In genomic region chr15:95953032-95953431, GRCh38 we compare ENCODE assay signal across 24 cellular contexts.
A peak's percentile ranks its signal among the peaks of the same experiment; 100 is the strongest.
DNase-seq lines count a peak whose midpoint lies in the region; ATAC-seq, FAIRE-seq and TF ChIP-seq lines count a peak whose summit lies in the region.
"Had no signal": no experiment of that assay in that cellular context is flagged by ENCODE, and none has a peak within 500 bp of the region (broad histone marks: within the 10 kb centered on the region; RNA-seq: fewer than 3 reads in every experiment).

No MANE protein-coding gene starts in this region.

- CTCF ChIA-PET in K562 (lab: Yijun Ruan, JAX; ENCODE audit: low intra/inter-chr PET ratio): no interaction called here

- H3K9ac ChIP-seq in K562 (ENCODE audit: insufficient read depth in 1 of 2, low read depth in 2 of 2, low read length in 2 of 2): no peak overlapping the region

- peak; percentile 73 for ATAC-seq in K562
- ATAC-seq in foreskin keratinocyte: no peak
- ATAC-seq in HG02884 (IDR thresholded peaks at IDR 0.05; ENCODE audit: unreplicated experiment): no peak
- no peak for ATAC-seq in pancreas
- ATAC-seq: A549 had no signal

- H3K27ac ChIP-seq in K562 (ENCODE audit: extremely low read depth, low read depth, low read length) (no peak overlapping the region; the same call in 2 of the 3 replicates), foreskin keratinocyte (no peak overlapping the region), pancreas (no peak overlapping the region)
- H3K27ac ChIP-seq: A549 had no signal

- H2AFZ ChIP-seq in K562 (ENCODE audit: low read depth, low read length): peak overlapping the region; percentile 48

- peak; percentile 85 for FAIRE-seq in K562 (lab: Jason Lieb, UNC)
- no peak for FAIRE-seq in pancreas (lab: Jason Lieb, UNC)
- FAIRE-seq: A549, GM12891, H54 had no signal

- BruUV-seq in K562 (replicated peaks; lab: Mats Ljungman, UMichigan): no TSS peak

- no peaks in the 10 kb centered on the region for H3K9me1 ChIP-seq in K562 (ENCODE audit: control insufficient read depth, insufficient read depth, low read length)

- H3K4me2 ChIP-seq in K562 (ENCODE audit: insufficient read depth, low read length): 0 out of 2 replicates have a peak overlapping the region, but pooled peaks have one; percentile 6
- H3K4me2 ChIP-seq: A549 had no signal

- H3K79me2 ChIP-seq in K562 (ENCODE audit: control insufficient read depth, insufficient read depth, low read length): no peaks in the 10 kb centered on the region

- no peaks in the 10 kb centered on the region for H3K27me3 ChIP-seq in K562 (ENCODE audit: control insufficient read depth in 2 of 2, insufficient read depth in 2 of 2, low read length in 2 of 2)
- no peaks in the 10 kb centered on the region for H3K27me3 ChIP-seq in foreskin keratinocyte
- no peaks in the 10 kb centered on the region for H3K27me3 ChIP-seq in pancreas

- no peaks in the 10 kb centered on the region for H4K20me1 ChIP-seq in K562 (replicated peaks; ENCODE audit: control insufficient read depth, insufficient read depth, low read length)

- peak; percentile 24 for DNase-seq in Ammon's horn (ENCODE audit: low spot score)
- DNase-seq in Jurkat, Clone E6-1 (ENCODE audit: low read depth, low spot score): peak; percentile 29
- DNase-seq in K562 (ENCODE audit: extremely low read depth in 1 of 4, low spot score in 3 of 4): peak in 2 of 4 experiments; percentile 38 to 47
- DNase-seq in left kidney (ENCODE audit: low read depth, low spot score): peak; percentile 62
- DNase-seq in foreskin keratinocyte: no peak
- DNase-seq in pancreas: no peak
- no peak for DNase-seq in foreskin melanocyte
- DNase-seq: 8988T; ACHN; AML-193; C1 segment of cervical spinal cord; Calu3; CD4-positive, alpha-beta memory T cell; COR-L47; DMS153; EL; GDM1; GOT3; HFFc6 had no signal

- H3K4me3 ChIP-seq in Jurkat, Clone E6-1 (ENCODE audit: low read length): no peak overlapping the region
- H3K4me3 ChIP-seq in K562 (no peak overlapping the region), pancreas (no peak overlapping the region)
- H3K4me3 ChIP-seq: A549, HAP-1 had no signal

- TF ChIP-seq POLR2A in K562 (conservative IDR thresholded peaks at IDR 0.05): no peak

- H3K4me1 ChIP-seq in K562 (replicated peaks in 1 of 2; ENCODE audit: control insufficient read depth in 2 of 2, insufficient read depth in 2 of 2, low read length in 2 of 2) (peaks cover 3 to 6% of the 10 kb centered on the region in 2 experiments; a peak in 3 of 5 replicates), foreskin keratinocyte (no peaks in the 10 kb centered on the region), pancreas (no peaks in the 10 kb centered on the region)
- H3K4me1 ChIP-seq: A549, HAP-1 had no signal

- no peak for TF ChIP-seq CTCF in K562 (IDR thresholded peaks at IDR 0.05 in 2 of 3, conservative IDR thresholded peaks at IDR 0.05 in 1 of 3; ENCODE audit: insufficient read depth in 2 of 3, low read depth in 1 of 3, low read length in 3 of 3)
- TF ChIP-seq CTCF in foreskin keratinocyte (conservative IDR thresholded peaks at IDR 0.05): no peak
- no peak for TF ChIP-seq CTCF in pancreas (IDR thresholded peaks at IDR 0.05)

- peaks cover 2% of the 10 kb centered on the region; the same call in 1 of the 2 replicates for H3K9me3 ChIP-seq in K562 (replicated peaks; ENCODE audit: control insufficient read depth, insufficient read depth, low read depth, low read length)
- H3K9me3 ChIP-seq in pancreas: no peaks in the 10 kb centered on the region
- H3K9me3 ChIP-seq: HAP-1 had no signal

- H3K36me3 ChIP-seq in K562 (ENCODE audit: control insufficient read depth, insufficient read depth, low read length): no peaks in the 10 kb centered on the region
- H3K36me3 ChIP-seq in pancreas: no peaks in the 10 kb centered on the region
- H3K36me3 ChIP-seq: HAP-1 had no signal

- no peak for TF ChIP-seq RAD21 in K562 (CRISPR knock-in tag; conservative IDR thresholded peaks at IDR 0.05 in 1 of 2, IDR thresholded peaks at IDR 0.05 in 1 of 2)

- TF ChIP-seq EP300 in K562 (IDR thresholded peaks at IDR 0.05; ENCODE audit: low read length): no peak

- intact Hi-C loops in K562 (cut with micrococcal nuclease): no loop called here
- intact Hi-C loops in pancreas (cut with DNase I): no loop called here

- 6% methylated on average over 4 of the region's 4 CpGs for WGBS in K562 (ENCODE audit: insufficient coverage, low coverage, missing lambda C conversion rate)
- WGBS in pancreas, 2 donors: 63 to 73% methylated on average over 4 of the region's 4 CpGs

- POLR2A ChIA-PET in K562 (lab: Yijun Ruan, JAX): no interaction called here

- in situ Hi-C loops in K562 (cut with MboI): no loop called here

TF ChIP-seq in K562, 482 proteins besides CTCF, POLR2A, EP300 and RAD21 (continues in another document):
- TF ChIP-seq THRB (CRISPR knock-in tag; conservative IDR thresholded peaks at IDR 0.05): no peak
- TF ChIP-seq PKNOX1 (IDR thresholded peaks at IDR 0.05): no peak
- TF ChIP-seq MNT (conservative IDR thresholded peaks at IDR 0.05): no peak
- no peak for TF ChIP-seq ZNF639 (CRISPR knock-in tag; conservative IDR thresholded peaks at IDR 0.05 in 1 of 2, IDR thresholded peaks at IDR 0.05 in 1 of 2)
- TF ChIP-seq ATF1 (CRISPR knock-in tag; IDR thresholded peaks at IDR 0.05): no peak
- no peak for TF ChIP-seq ATF1 (tag; IDR thresholded peaks at IDR 0.05)
- TF ChIP-seq TAL1 (IDR thresholded peaks at IDR 0.05): peak; percentile 41; the same call in 1 of the 2 replicates
- TF ChIP-seq GABPA (tag; conservative IDR thresholded peaks at IDR 0.05; ENCODE audit: low read depth): no peak
- no peak for TF ChIP-seq ID3 (CRISPR knock-in tag; IDR thresholded peaks at IDR 0.05)
- TF ChIP-seq ID3 (tag; IDR thresholded peaks at IDR 0.05): no peak
- TF ChIP-seq PREB (CRISPR knock-in tag; IDR thresholded peaks at IDR 0.05): no peak
- peak; percentile 66 for TF ChIP-seq TCF3 (CRISPR knock-in tag; IDR thresholded peaks at IDR 0.05)
- no peak for TF ChIP-seq NRF1 (conservative IDR thresholded peaks at IDR 0.05 in 1 of 2, IDR thresholded peaks at IDR 0.05 in 1 of 2)

Comparison
In these comparisons a context has a peak if more than half of its experiments do, and no peak if none do; other contexts are left out.
1. DNase-seq: peak in Ammon's horn (single experiment), Jurkat, Clone E6-1 (single experiment) and left kidney (single experiment); none in foreskin keratinocyte (0 of 2), pancreas (0 of 6) and foreskin melanocyte (single experiment).